ENCODE assay signal across 1 cellular context in the genomic region with DNA sequence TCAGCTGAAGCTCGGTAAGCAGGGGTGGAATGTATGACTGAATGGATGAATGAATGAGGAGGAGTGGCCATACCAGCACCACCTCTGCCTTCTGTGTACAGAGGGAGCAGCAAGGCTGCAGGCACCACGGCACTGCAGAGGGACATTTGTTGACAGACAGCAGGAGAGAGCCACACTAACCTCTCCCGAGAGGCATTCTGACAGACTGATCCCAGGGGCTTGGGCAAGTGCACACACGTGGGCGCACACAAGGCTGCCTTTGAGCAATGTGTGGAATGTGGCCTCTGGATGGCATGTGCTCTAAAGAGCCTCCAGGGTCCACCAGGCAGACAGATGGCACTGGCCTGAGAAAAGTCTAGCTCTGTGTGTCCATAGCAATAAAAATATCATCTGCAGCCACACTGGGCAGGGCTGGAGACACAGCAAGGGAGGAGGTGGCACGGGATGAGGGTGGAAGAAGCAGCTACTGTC.
TF ChIP-seq lines count a peak whose summit lies in the region.

No MANE protein-coding gene starts in this region.

TF ChIP-seq in HepG2, 621 proteins besides CTCF, POLR2A, EP300 and RAD21 (continued from another document and continues in another):
- TF ChIP-seq STAT6 (CRISPR knock-in tag; IDR thresholded peaks at IDR 0.05; ENCODE audit: borderline replicate concordance): no peak
- no peak for TF ChIP-seq ZNF3 (CRISPR knock-in tag; IDR thresholded peaks at IDR 0.05)
- no peak for TF ChIP-seq ZSCAN20 (CRISPR knock-in tag; IDR thresholded peaks at IDR 0.05; ENCODE audit: borderline replicate concordance)
- TF ChIP-seq ATAD3A (CRISPR knock-in tag; IDR thresholded peaks at IDR 0.05): no peak
- TF ChIP-seq MTA3 (CRISPR knock-in tag; IDR thresholded peaks at IDR 0.05): no peak
- no peak for TF ChIP-seq ZNF709 (CRISPR knock-in tag; IDR thresholded peaks at IDR 0.05)
- no peak for TF ChIP-seq TBP (CRISPR knock-in tag; IDR thresholded peaks at IDR 0.05)
- TF ChIP-seq DBP (CRISPR knock-in tag; IDR thresholded peaks at IDR 0.05; ENCODE audit: not compliant biosample characterization): no peak
- TF ChIP-seq ZNF782 (CRISPR knock-in tag; IDR thresholded peaks at IDR 0.05; ENCODE audit: borderline replicate concordance): no peak
- TF ChIP-seq PCBP2 (optimal IDR thresholded peaks at IDR 0.05; ENCODE audit: low read depth, low read length, poor library complexity, severe bottlenecking): no peak
- TF ChIP-seq NR2F6 (IDR thresholded peaks at IDR 0.05): no peak
- TF ChIP-seq NR2F6 (CRISPR knock-in tag; IDR thresholded peaks at IDR 0.05): peak; percentile 40; the same call in 1 of the 2 replicates
- peak; percentile 25; the same call in 1 of the 2 replicates for TF ChIP-seq AHDC1 (CRISPR knock-in tag; IDR thresholded peaks at IDR 0.05; ENCODE audit: borderline replicate concordance)
- TF ChIP-seq NCOR1 (IDR thresholded peaks at IDR 0.05; ENCODE audit: borderline replicate concordance, low read length): no peak
- no peak for TF ChIP-seq MLLT10 (CRISPR knock-in tag; IDR thresholded peaks at IDR 0.05)
- TF ChIP-seq ZNF513 (CRISPR knock-in tag; conservative IDR thresholded peaks at IDR 0.05): no peak
- TF ChIP-seq ZNF530 (CRISPR knock-in tag; IDR thresholded peaks at IDR 0.05; ENCODE audit: low read depth): no peak
- TF ChIP-seq E2F5 (CRISPR knock-in tag; conservative IDR thresholded peaks at IDR 0.05): no peak
- TF ChIP-seq, protein P1, sequence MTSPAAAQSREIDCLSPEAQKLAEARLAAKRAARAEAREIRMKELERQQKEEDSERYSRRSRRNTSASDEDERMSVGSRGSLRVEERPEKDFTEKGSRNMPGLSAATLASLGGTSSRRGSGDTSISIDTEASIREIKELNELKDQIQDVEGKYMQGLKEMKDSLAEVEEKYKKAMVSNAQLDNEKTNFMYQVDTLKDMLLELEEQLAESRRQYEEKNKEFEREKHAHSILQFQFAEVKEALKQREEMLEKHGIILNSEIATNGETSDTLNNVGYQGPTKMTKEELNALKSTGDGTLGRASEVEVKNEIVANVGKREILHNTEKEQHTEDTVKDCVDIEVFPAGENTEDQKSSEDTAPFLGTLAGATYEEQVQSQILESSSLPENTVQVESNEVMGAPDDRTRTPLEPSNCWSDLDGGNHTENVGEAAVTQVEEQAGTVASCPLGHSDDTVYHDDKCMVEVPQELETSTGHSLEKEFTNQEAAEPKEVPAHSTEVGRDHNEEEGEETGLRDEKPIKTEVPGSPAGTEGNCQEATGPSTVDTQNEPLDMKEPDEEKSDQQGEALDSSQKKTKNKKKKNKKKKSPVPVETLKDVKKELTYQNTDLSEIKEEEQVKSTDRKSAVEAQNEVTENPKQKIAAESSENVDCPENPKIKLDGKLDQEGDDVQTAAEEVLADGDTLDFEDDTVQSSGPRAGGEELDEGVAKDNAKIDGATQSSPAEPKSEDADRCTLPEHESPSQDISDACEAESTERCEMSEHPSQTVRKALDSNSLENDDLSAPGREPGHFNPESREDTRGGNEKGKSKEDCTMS (CRISPR knock-in tag; conservative IDR thresholded peaks at IDR 0.05): no peak
- TF ChIP-seq RCOR2 (CRISPR knock-in tag; IDR thresholded peaks at IDR 0.05): no peak
- TF ChIP-seq HOXA5 (CRISPR knock-in tag; IDR thresholded peaks at IDR 0.05): no peak
- TF ChIP-seq, protein P2, sequence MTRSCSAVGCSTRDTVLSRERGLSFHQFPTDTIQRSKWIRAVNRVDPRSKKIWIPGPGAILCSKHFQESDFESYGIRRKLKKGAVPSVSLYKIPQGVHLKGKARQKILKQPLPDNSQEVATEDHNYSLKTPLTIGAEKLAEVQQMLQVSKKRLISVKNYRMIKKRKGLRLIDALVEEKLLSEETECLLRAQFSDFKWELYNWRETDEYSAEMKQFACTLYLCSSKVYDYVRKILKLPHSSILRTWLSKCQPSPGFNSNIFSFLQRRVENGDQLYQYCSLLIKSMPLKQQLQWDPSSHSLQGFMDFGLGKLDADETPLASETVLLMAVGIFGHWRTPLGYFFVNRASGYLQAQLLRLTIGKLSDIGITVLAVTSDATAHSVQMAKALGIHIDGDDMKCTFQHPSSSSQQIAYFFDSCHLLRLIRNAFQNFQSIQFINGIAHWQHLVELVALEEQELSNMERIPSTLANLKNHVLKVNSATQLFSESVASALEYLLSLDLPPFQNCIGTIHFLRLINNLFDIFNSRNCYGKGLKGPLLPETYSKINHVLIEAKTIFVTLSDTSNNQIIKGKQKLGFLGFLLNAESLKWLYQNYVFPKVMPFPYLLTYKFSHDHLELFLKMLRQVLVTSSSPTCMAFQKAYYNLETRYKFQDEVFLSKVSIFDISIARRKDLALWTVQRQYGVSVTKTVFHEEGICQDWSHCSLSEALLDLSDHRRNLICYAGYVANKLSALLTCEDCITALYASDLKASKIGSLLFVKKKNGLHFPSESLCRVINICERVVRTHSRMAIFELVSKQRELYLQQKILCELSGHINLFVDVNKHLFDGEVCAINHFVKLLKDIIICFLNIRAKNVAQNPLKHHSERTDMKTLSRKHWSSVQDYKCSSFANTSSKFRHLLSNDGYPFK (CRISPR knock-in tag; IDR thresholded peaks at IDR 0.05; ENCODE audit: borderline replicate concordance): peak; percentile 47; the same call in 1 of the 2 replicates
- TF ChIP-seq SMC3 (IDR thresholded peaks at IDR 0.05; ENCODE audit: low read length): peak; percentile 11; the same call in 1 of the 2 replicates
- no peak for TF ChIP-seq ZNF20 (CRISPR knock-in tag; IDR thresholded peaks at IDR 0.05)
- no peak for TF ChIP-seq TBX3 (IDR thresholded peaks at IDR 0.05; ENCODE audit: borderline replicate concordance)
- no peak for TF ChIP-seq HNRNPH1 (optimal IDR thresholded peaks at IDR 0.05; ENCODE audit: low read depth, low read length)
- no peak for TF ChIP-seq ZIK1 (CRISPR knock-in tag; IDR thresholded peaks at IDR 0.05; ENCODE audit: borderline replicate concordance, low read depth)
- TF ChIP-seq HES4 (CRISPR knock-in tag; IDR thresholded peaks at IDR 0.05; ENCODE audit: borderline replicate concordance): no peak
- TF ChIP-seq, protein P3, sequence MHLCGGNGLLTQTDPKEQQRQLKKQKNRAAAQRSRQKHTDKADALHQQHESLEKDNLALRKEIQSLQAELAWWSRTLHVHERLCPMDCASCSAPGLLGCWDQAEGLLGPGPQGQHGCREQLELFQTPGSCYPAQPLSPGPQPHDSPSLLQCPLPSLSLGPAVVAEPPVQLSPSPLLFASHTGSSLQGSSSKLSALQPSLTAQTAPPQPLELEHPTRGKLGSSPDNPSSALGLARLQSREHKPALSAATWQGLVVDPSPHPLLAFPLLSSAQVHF (CRISPR knock-in tag; IDR thresholded peaks at IDR 0.05): no peak
- no peak for TF ChIP-seq THAP11 (CRISPR knock-in tag; IDR thresholded peaks at IDR 0.05)
- no peak for TF ChIP-seq NFYC (CRISPR knock-in tag; IDR thresholded peaks at IDR 0.05)
- no peak for TF ChIP-seq JUNB (CRISPR knock-in tag; IDR thresholded peaks at IDR 0.05; ENCODE audit: borderline replicate concordance)
- 0 out of 2 replicates have a peak, but pooled peaks have one; percentile 35 for TF ChIP-seq HMG20A (CRISPR knock-in tag; IDR thresholded peaks at IDR 0.05; ENCODE audit: borderline replicate concordance)
- TF ChIP-seq YEATS4 (CRISPR knock-in tag; IDR thresholded peaks at IDR 0.05; ENCODE audit: borderline replicate concordance): no peak
- TF ChIP-seq NFE2 (CRISPR knock-in tag; IDR thresholded peaks at IDR 0.05): no peak
- TF ChIP-seq ZNF446 (CRISPR knock-in tag; IDR thresholded peaks at IDR 0.05): no peak
- TF ChIP-seq TOE1 (CRISPR knock-in tag; IDR thresholded peaks at IDR 0.05): no peak
- no peak for TF ChIP-seq ZNF33B (CRISPR knock-in tag; IDR thresholded peaks at IDR 0.05)
- no peak for TF ChIP-seq ZNF577 (CRISPR knock-in tag; IDR thresholded peaks at IDR 0.05; ENCODE audit: borderline replicate concordance, low read depth)
- no peak for TF ChIP-seq ZZZ3 (CRISPR knock-in tag; IDR thresholded peaks at IDR 0.05; ENCODE audit: borderline replicate concordance)
- peak; percentile 87 for TF ChIP-seq ZNF24 (IDR thresholded peaks at IDR 0.05)
- TF ChIP-seq, protein P4, sequence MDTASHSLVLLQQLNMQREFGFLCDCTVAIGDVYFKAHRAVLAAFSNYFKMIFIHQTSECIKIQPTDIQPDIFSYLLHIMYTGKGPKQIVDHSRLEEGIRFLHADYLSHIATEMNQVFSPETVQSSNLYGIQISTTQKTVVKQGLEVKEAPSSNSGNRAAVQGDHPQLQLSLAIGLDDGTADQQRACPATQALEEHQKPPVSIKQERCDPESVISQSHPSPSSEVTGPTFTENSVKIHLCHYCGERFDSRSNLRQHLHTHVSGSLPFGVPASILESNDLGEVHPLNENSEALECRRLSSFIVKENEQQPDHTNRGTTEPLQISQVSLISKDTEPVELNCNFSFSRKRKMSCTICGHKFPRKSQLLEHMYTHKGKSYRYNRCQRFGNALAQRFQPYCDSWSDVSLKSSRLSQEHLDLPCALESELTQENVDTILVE (CRISPR knock-in tag; IDR thresholded peaks at IDR 0.05): no peak
- no peak for TF ChIP-seq ZFP36 (IDR thresholded peaks at IDR 0.05; ENCODE audit: borderline replicate concordance, low read depth, low read length, partially characterized antibody)
- TF ChIP-seq CEBPG (CRISPR knock-in tag; IDR thresholded peaks at IDR 0.05): peak; percentile 40
- no peak for TF ChIP-seq ZNF496 (CRISPR knock-in tag; IDR thresholded peaks at IDR 0.05; ENCODE audit: insufficient replicate concordance)
- TF ChIP-seq ZNF460 (CRISPR knock-in tag; IDR thresholded peaks at IDR 0.05; ENCODE audit: borderline replicate concordance): no peak
